In genomic region chr2:165795011-165795410, GRCh38 we compare ENCODE assay signal across 9 cellular contexts. TPM values are rescaled to one million over a fixed set of nuclear protein-coding genes. Genes with fewer than 3 reads are reported as not detected.
DNase-seq lines count a peak whose midpoint lies in the region; ATAC-seq, FAIRE-seq and TF ChIP-seq lines count a peak whose summit lies in the region.
"Had no signal": no experiment of that assay in that cellular context is flagged by ENCODE, and none has a peak within 500 bp of the region (broad histone marks: within the 10 kb centered on the region; RNA-seq: fewer than 3 reads in every experiment).

No MANE protein-coding gene starts in this region.

- H3K9me3 ChIP-seq in CD8-positive, alpha-beta T cell (ENCODE audit: low read length) = no peaks in the 10 kb centered on the region
- H3K9me3 ChIP-seq in SU-DHL-6 (ENCODE audit: insufficient read depth, low read length) = no peaks in the 10 kb centered on the region

- H3K36me3 Mint-ChIP-seq in CD8-positive, alpha-beta T cell = peaks cover 2% of the 10 kb centered on the region

- peaks cover 12% of the 10 kb centered on the region for H3K27me3 Mint-ChIP-seq in CD8-positive, alpha-beta T cell (ENCODE audit: low read depth)

- 0 out of 2 replicates have a peak, but pooled peaks cover 6% of the 10 kb centered on the region for H3F3A ChIP-seq in SU-DHL-6 (ENCODE audit: insufficient read depth)

- H3K9me2 ChIP-seq in SU-DHL-6 (replicated peaks; ENCODE audit: insufficient read depth, low read length) = no peaks in the 10 kb centered on the region

- DNase-seq in CD8-positive, alpha-beta T cell = no peak
- DNase-seq in glomerular visceral epithelial cell (ENCODE audit: extremely low spot score) = no peak
- no peak for DNase-seq in H54 (ENCODE audit: insufficient read length, low spot score)
- no peak for DNase-seq in T-helper 9 cell
- DNase-seq in HK-2 (ENCODE audit: unreplicated experiment) = no peak

- peaks cover 8% of the 10 kb centered on the region for H3K4me1 ChIP-seq in CD8-positive, alpha-beta T cell (ENCODE audit: insufficient read depth, low read length)

- intact Hi-C loops in CD8-positive, alpha-beta T cell (cut with DNase I, micrococcal nuclease) = no loop called here

- H3K9ac ChIP-seq in SU-DHL-6 (ENCODE audit: low read length) = peak overlapping the region; percentile 68

- peak overlapping the region; percentile 42 for H3K4me3 ChIP-seq in CD8-positive, alpha-beta T cell (ENCODE audit: low read depth, low read length)
- peak overlapping the region; percentile 73 for H3K4me3 ChIP-seq in SU-DHL-6 (ENCODE audit: insufficient read depth, low read length, poor library complexity, severe bottlenecking)

- no peaks in the 10 kb centered on the region for H3K27me3 ChIP-seq in CD8-positive, alpha-beta T cell (ENCODE audit: insufficient read depth, low read length)
- no peaks in the 10 kb centered on the region for H3K27me3 ChIP-seq in SU-DHL-6 (ENCODE audit: low read length)

- H3K27ac ChIP-seq in CD8-positive, alpha-beta T cell (ENCODE audit: low read depth, low read length) = no peak overlapping the region
- no peak overlapping the region for H3K27ac ChIP-seq in SU-DHL-6 (ENCODE audit: low read depth, low read length)

- no peak overlapping the region for H3K27ac Mint-ChIP-seq in CD8-positive, alpha-beta T cell

- H4K20me1 ChIP-seq in SU-DHL-6 (ENCODE audit: low read depth, low read length) = no peaks in the 10 kb centered on the region

- no peaks in the 10 kb centered on the region for H3K9me3 Mint-ChIP-seq in CD8-positive, alpha-beta T cell

- peak overlapping the region; percentile 99 for H2AFZ ChIP-seq in SU-DHL-6 (ENCODE audit: low read depth, low read length, severe bottlenecking)

- peak overlapping the region; percentile 82 for H3K4me2 ChIP-seq in SU-DHL-6 (ENCODE audit: low read depth, low read length, poor library complexity, severe bottlenecking)

- TF ChIP-seq CTCF in CD8-positive, alpha-beta T cell (IDR thresholded peaks at IDR 0.05) = no peak
- no peak for TF ChIP-seq CTCF in SU-DHL-6 (IDR thresholded peaks at IDR 0.05; ENCODE audit: insufficient read depth, low read length, poor library complexity, severe bottlenecking)

- no peak for ATAC-seq in CD8-positive, alpha-beta T cell
- ATAC-seq in GM21825 (IDR thresholded peaks at IDR 0.05; ENCODE audit: unreplicated experiment) = peak; percentile 8

- TF ChIP-seq POLR2A in H54 (IDR thresholded peaks at IDR 0.05; ENCODE audit: low read depth, low read length) = no peak

- CTCF ChIA-PET in CD8-positive, alpha-beta T cell (lab: Charles Lee) = no interaction called here

- H3K4me1 Mint-ChIP-seq in CD8-positive, alpha-beta T cell (ENCODE audit: low read depth) = peaks cover 15% of the 10 kb centered on the region

- POLR2A ChIA-PET in CD8-positive, alpha-beta T cell (lab: Charles Lee) = interaction anchor here (1.1 kb wide), 1 partner anchor 34 kb away, joined by 3 read pairs; no protein-coding TSS in a partner anchor

- H3K79me2 ChIP-seq in SU-DHL-6 (ENCODE audit: insufficient read depth, low read length) = no peaks in the 10 kb centered on the region

- FAIRE-seq in islet of Langerhans (lab: Jason Lieb, UNC) = peak; percentile 49
- no peak for FAIRE-seq in H54 (lab: Jason Lieb, UNC)
- FAIRE-seq: endometrium had no signal

- H3K36me3 ChIP-seq in CD8-positive, alpha-beta T cell (ENCODE audit: insufficient read depth, low read length) = no peaks in the 10 kb centered on the region
- H3K36me3 ChIP-seq in SU-DHL-6 (ENCODE audit: low read length) = no peaks in the 10 kb centered on the region

- peak overlapping the region; percentile 91 for H3K4me3 Mint-ChIP-seq in CD8-positive, alpha-beta T cell

RNA-seq across cellular contexts. Expression of gene GALNT3, which starts 1.0 kb away (rescaled TPM):
- 1 to 10 TPM; 4.5 to 5.3 TPM for total RNA-seq in CD8-positive, alpha-beta T cell
